ENCODE assay signal across 10 cellular contexts in genomic region chr11:124760205-124760652, GRCh38. TPM values are rescaled to one million over a fixed set of nuclear protein-coding genes. Genes with fewer than 3 reads are reported as not detected.
DNase-seq lines count a peak whose midpoint lies in the region; ATAC-seq and TF ChIP-seq lines count a peak whose summit lies in the region.
"Had no signal": no experiment of that assay in that cellular context is flagged by ENCODE, and none has a peak within 500 bp of the region (broad histone marks: within the 10 kb centered on the region; RNA-seq: fewer than 3 reads in every experiment).

No MANE protein-coding gene starts in this region.

- H3K9me3 ChIP-seq in upper lobe of left lung: no peaks in the 10 kb centered on the region

- peaks cover 44 to 80% (median 60%) of the 10 kb centered on the region in 4 donors for H3K4me1 ChIP-seq in upper lobe of left lung
- H3K4me1 ChIP-seq in foreskin keratinocyte: no peaks in the 10 kb centered on the region

- no peaks in the 10 kb centered on the region for H3K9me3 Mint-ChIP-seq in activated T-cell treated with anti-CD3 and anti-CD28 coated beads, Interleukin-2, amount 50 U/mL, for 24 hours
- peaks cover 0 to 2% (median 0%) of the 10 kb centered on the region in 6 donors for H3K9me3 Mint-ChIP-seq in immature natural killer cell
- H3K9me3 Mint-ChIP-seq: T-helper 1 cell treated with Interleukin-12 subunit alpha and Interleukin-12 subunit beta and Interleukin-4 antibody, amounts not matched to agents 30 μg/mL and 1 μg/mL, for 36 hours had no signal

- ATAC-seq in upper lobe of left lung (ENCODE audit: low FRiP score in 2 of 2) (no peak), GM19452 (IDR thresholded peaks at IDR 0.05; ENCODE audit: unreplicated experiment) (no peak), foreskin keratinocyte (no peak)

- H3K36me3 Mint-ChIP-seq in activated T-cell treated with anti-CD3 and anti-CD28 coated beads, Interleukin-2, amount 50 U/mL, for 24 hours (ENCODE audit: low read depth): peaks cover 7% of the 10 kb centered on the region
- peaks cover 3 to 8% (median 7%) of the 10 kb centered on the region in 3 donors for H3K36me3 Mint-ChIP-seq in immature natural killer cell

- TF ChIP-seq CTCF in upper lobe of left lung (IDR thresholded peaks at IDR 0.05) (no peak), foreskin keratinocyte (conservative IDR thresholded peaks at IDR 0.05) (no peak)

- peak overlapping the region; percentile 15 for H3K4me3 Mint-ChIP-seq in activated T-cell treated with anti-CD3 and anti-CD28 coated beads, Interleukin-2, amount 50 U/mL, for 24 hours
- peak overlapping the region in 3 of 5 donors; percentile 7 to 54 (median 21) for H3K4me3 Mint-ChIP-seq in immature natural killer cell

- 6 to 10% methylated on average over 6 to 25 of the region's 25 CpGs for WGBS in upper lobe of left lung, 2 donors

- peaks cover 0 to 25% (median 1%) of the 10 kb centered on the region in 4 donors for H3K36me3 ChIP-seq in upper lobe of left lung

- peaks cover 63% of the 10 kb centered on the region for H3K27me3 Mint-ChIP-seq in activated T-cell treated with anti-CD3 and anti-CD28 coated beads, Interleukin-2, amount 50 U/mL, for 24 hours
- peaks cover 12 to 35% (median 31%) of the 10 kb centered on the region in 3 donors for H3K27me3 Mint-ChIP-seq in immature natural killer cell (ENCODE audit: low read depth in 3 of 3)

- H3K4me1 Mint-ChIP-seq in activated T-cell treated with anti-CD3 and anti-CD28 coated beads, Interleukin-2, amount 50 U/mL, for 24 hours (ENCODE audit: low read depth): peaks cover 33% of the 10 kb centered on the region
- H3K4me1 Mint-ChIP-seq in immature natural killer cell: peaks cover 28 to 29% of the 10 kb centered on the region in 2 donors

- no peak overlapping the region for H3K27ac Mint-ChIP-seq in activated T-cell treated with anti-CD3 and anti-CD28 coated beads, Interleukin-2, amount 50 U/mL, for 24 hours
- no peak overlapping the region for H3K27ac Mint-ChIP-seq in immature natural killer cell
- H3K27ac Mint-ChIP-seq: T-helper 1 cell treated with Interleukin-12 subunit alpha and Interleukin-12 subunit beta and Interleukin-4 antibody, amounts not matched to agents 30 μg/mL and 1 μg/mL, for 36 hours had no signal

- TF ChIP-seq EP300 in upper lobe of left lung (IDR thresholded peaks at IDR 0.05): no peak

- no peak for TF ChIP-seq POLR2A in upper lobe of left lung (IDR thresholded peaks at IDR 0.05)

- no peak for DNase-seq in activated T-cell treated with anti-CD3 and anti-CD28 coated beads, Interleukin-2, amount 50 U/mL, for 24 hours
- DNase-seq in activated T-cell treated with anti-CD3 and anti-CD28 coated beads, Interleukin-2, amount 50 U/mL, for 1 hour: no peak
- peak; percentile 51 for DNase-seq in NAMALWA (ENCODE audit: low spot score)
- no peak for DNase-seq in immature natural killer cell
- DNase-seq in upper lobe of left lung: peak in 1 of 2 donors; percentile 76
- DNase-seq in cerebellum (ENCODE audit: low spot score): no peak
- DNase-seq in foreskin keratinocyte: no peak

- H3K27me3 ChIP-seq in upper lobe of left lung (peaks cover 0 to 9% (median 5%) of the 10 kb centered on the region in 4 donors), foreskin keratinocyte (peaks cover 79% of the 10 kb centered on the region)

- peak overlapping the region; percentile 62 to 84 (median 73) for H3K4me3 ChIP-seq in upper lobe of left lung

- H3K27ac ChIP-seq in upper lobe of left lung (peak overlapping the region; percentile 91 to 97 (median 95)), foreskin keratinocyte (no peak overlapping the region)
- H3K27ac ChIP-seq: epithelial cell of prostate had no signal

RNA-seq across cellular contexts. Expression of gene ESAM, which starts 1.9 kb away (rescaled TPM):
- polyA plus RNA-seq in immature natural killer cell (1 to 10 TPM in 1 of 3 donors, under 1 TPM in 1, not detected in 1; 0.30 to 4.3 TPM), foreskin keratinocyte (not detected in 2 replicates)
- total RNA-seq in upper lobe of left lung (100 to 1,000 TPM in 4 of 6 donors, 10 to 100 TPM in 2; 39.8 to 177 (median 128) TPM), cerebellum (6.4 TPM), foreskin keratinocyte (not detected in 2 replicates)

RNA-seq across cellular contexts. Expression of gene VSIG2, which starts 8.2 kb away (rescaled TPM):
- polyA plus RNA-seq in immature natural killer cell: not detected
- total RNA-seq in upper lobe of left lung: 10 to 100 TPM; 32.5 to 55.3 (median 40.2) TPM
- 0.27 TPM for total RNA-seq in cerebellum
- not detected in 2 replicates for total RNA-seq in foreskin keratinocyte
- polyA plus RNA-seq in foreskin keratinocyte: not detected in 2 replicates

RNA-seq across cellular contexts. Expression of gene NRGN, which starts 20.5 kb away (rescaled TPM):
- polyA plus RNA-seq in immature natural killer cell (10 to 100 TPM in 1 of 3 donors, 1 to 10 TPM in 1, under 1 TPM in 1; 0.82 to 11.6 (median 3.0) TPM), foreskin keratinocyte (10.6 and 11.1 TPM in 2 replicates)
- total RNA-seq in upper lobe of left lung (100 to 1,000 TPM in 1 of 6 donors, 10 to 100 TPM in 5; 30.9 to 111 (median 77.6) TPM), cerebellum (1.00 TPM), foreskin keratinocyte (4.2 and 4.4 TPM in 2 replicates)

RNA-seq across cellular contexts. Expression of gene MSANTD2, which starts 40.0 kb away (rescaled TPM):
- polyA plus RNA-seq in immature natural killer cell (1 to 10 TPM; 2.8 to 7.2 (median 5.7) TPM), foreskin keratinocyte (3.0 and 4.0 TPM in 2 replicates)
- total RNA-seq in upper lobe of left lung (10 to 100 TPM; 10.5 to 69.1 (median 14.0) TPM), cerebellum (26.4 TPM), foreskin keratinocyte (5.4 and 6.1 TPM in 2 replicates)

Comparison
In these comparisons a context has a peak if more than half of its experiments do, and no peak if none do; other contexts are left out.
1. RNA of gene VSIG2, which starts 8.2 kb away (total RNA-seq): 32.5 to 55.3 TPM in upper lobe of left lung; 0.27 TPM in cerebellum (single experiment) and not detected in foreskin keratinocyte; every median in the first group is over 10 times any median in the second.